Comparison of ENCODE assay signal across 9 cellular contexts in genomic region chr12:113298861-113299545, GRCh38. TPM values are rescaled to one million over a fixed set of nuclear protein-coding genes. Genes with fewer than 3 reads are reported as not detected.
DNase-seq lines count a peak whose midpoint lies in the region; ATAC-seq, FAIRE-seq and TF ChIP-seq lines count a peak whose summit lies in the region.
"Had no signal": no experiment of that assay in that cellular context is flagged by ENCODE, and none has a peak within 500 bp of the region (broad histone marks: within the 10 kb centered on the region; RNA-seq: fewer than 3 reads in every experiment).

No MANE protein-coding gene starts in this region.

- no peak for TF ChIP-seq RAD21 in K562 (CRISPR knock-in tag; conservative IDR thresholded peaks at IDR 0.05 in 1 of 2, IDR thresholded peaks at IDR 0.05 in 1 of 2)

- DNase-seq in K562 (ENCODE audit: extremely low read depth in 1 of 4, low spot score in 3 of 4) (no peak), NCI-H2081 treated with DMSO at 0.1 percent for 48 hours (lab: John Stamatoyannopoulos, UW) (no peak), iPS-NIHi7 (ENCODE audit: extremely low spot score) (no peak)
- DNase-seq in central memory CD4-positive, alpha-beta T cell, result no peak
- no peak for DNase-seq in stimulated activated naive CD4-positive, alpha-beta T cell treated with Interleukin-2 at 50 U/mL for 16 hours (lab: John Stamatoyannopoulos, UW)

- peaks cover 9% of the 10 kb centered on the region; the same call in 1 of the 2 replicates for H3K4me1 ChIP-seq in HUES48 (ENCODE audit: control insufficient read depth, insufficient read depth, low read length)
- peaks cover 30% of the 10 kb centered on the region in 2 experiments; a peak in 4 of 5 replicates for H3K4me1 ChIP-seq in K562 (replicated peaks in 1 of 2; ENCODE audit: control insufficient read depth in 2 of 2, insufficient read depth in 2 of 2, low read length in 2 of 2)
- H3K4me1 ChIP-seq in iPS-20b (ENCODE audit: insufficient read depth, low read length), result no peaks in the 10 kb centered on the region; the same call in 1 of the 2 replicates
- H3K4me1 ChIP-seq in subcutaneous abdominal adipose tissue (ENCODE audit: control insufficient read depth in 5 of 5, insufficient read depth in 5 of 5, low read length in 5 of 5), result peaks cover 7 to 51% (median 42%) of the 10 kb centered on the region in 5 donors

- peak overlapping the region; percentile 68; the same call in 1 of the 2 replicates for H3K4me2 ChIP-seq in K562 (ENCODE audit: insufficient read depth, low read length)

- no peaks in the 10 kb centered on the region for H3K27me3 ChIP-seq in HUES48 (ENCODE audit: control insufficient read depth, insufficient read depth, low read length)
- no peaks in the 10 kb centered on the region for H3K27me3 ChIP-seq in K562 (ENCODE audit: control insufficient read depth in 2 of 2, insufficient read depth in 2 of 2, low read length in 2 of 2)
- no peaks in the 10 kb centered on the region for H3K27me3 ChIP-seq in iPS-20b (ENCODE audit: insufficient read depth, low read length)
- H3K27me3 ChIP-seq in subcutaneous abdominal adipose tissue (ENCODE audit: control insufficient read depth in 5 of 5, insufficient read depth in 4 of 5, low read length in 5 of 5), result no peaks in the 10 kb centered on the region

- H3K27ac ChIP-seq in HUES48 (ENCODE audit: low read depth, low read length) (peak overlapping the region; percentile 76), K562 (ENCODE audit: extremely low read depth, low read depth, low read length) (peak overlapping the region; percentile 58; the same call in 2 of the 3 replicates), iPS-20b (ENCODE audit: low read length) (peak overlapping the region; percentile 7), subcutaneous abdominal adipose tissue (ENCODE audit: low read depth, low read length) (peak overlapping the region; percentile 47)

- BruUV-seq in K562 (replicated peaks; lab: Mats Ljungman, UMichigan), result TSS peak; percentile 41

- H2AFZ ChIP-seq in K562 (ENCODE audit: low read depth, low read length), result no peak overlapping the region

- H3K36me3 ChIP-seq in HUES48 (ENCODE audit: control insufficient read depth, insufficient read depth, low read length) (no peaks in the 10 kb centered on the region), K562 (ENCODE audit: control insufficient read depth, insufficient read depth, low read length) (peaks cover 28% of the 10 kb centered on the region; the same call in 2 of the 3 replicates), iPS-20b (ENCODE audit: insufficient read depth, low read depth, low read length) (no peaks in the 10 kb centered on the region), subcutaneous abdominal adipose tissue (ENCODE audit: control insufficient read depth in 5 of 5, insufficient read depth in 5 of 5, low read length in 5 of 5) (peaks cover 0 to 66% (median 43%) of the 10 kb centered on the region in 5 donors)

- H3K9me3 ChIP-seq in HUES48 (ENCODE audit: control insufficient read depth, insufficient read depth, low read length), result no peaks in the 10 kb centered on the region
- no peaks in the 10 kb centered on the region for H3K9me3 ChIP-seq in K562 (replicated peaks; ENCODE audit: control insufficient read depth, insufficient read depth, low read depth, low read length)
- H3K9me3 ChIP-seq in iPS-20b (ENCODE audit: insufficient read depth, low read depth, low read length), result no peaks in the 10 kb centered on the region
- no peaks in the 10 kb centered on the region for H3K9me3 ChIP-seq in subcutaneous abdominal adipose tissue (ENCODE audit: control insufficient read depth in 5 of 5, low read length in 5 of 5)

- H3K9ac ChIP-seq in HUES48 (ENCODE audit: low read depth, low read length) (no peak overlapping the region), K562 (ENCODE audit: insufficient read depth in 1 of 2, low read depth in 2 of 2, low read length in 2 of 2) (peak overlapping the region in 1 of 2 experiments; percentile 77; a peak in 3 of 4 replicates), iPS-20b (ENCODE audit: low read depth, low read length) (no peak overlapping the region), subcutaneous abdominal adipose tissue (ENCODE audit: low read length in 5 of 5) (no peak overlapping the region)

- CTCF ChIA-PET in K562 (lab: Yijun Ruan, JAX; ENCODE audit: low intra/inter-chr PET ratio), result no interaction called here

- no peak for FAIRE-seq in K562 (lab: Jason Lieb, UNC)
- FAIRE-seq: frontal cortex had no signal

- POLR2A ChIA-PET in K562 (lab: Yijun Ruan, JAX), result interaction anchor here (0.6 kb wide), 1 partner anchor 127 kb away, joined by 3 read pairs; no protein-coding TSS in a partner anchor

- intact Hi-C loops in K562 (cut with micrococcal nuclease), result no loop called here

- TF ChIP-seq CTCF in K562 (IDR thresholded peaks at IDR 0.05 in 2 of 3, conservative IDR thresholded peaks at IDR 0.05 in 1 of 3; ENCODE audit: insufficient read depth in 2 of 3, low read depth in 1 of 3, low read length in 3 of 3), result no peak

- TF ChIP-seq EP300 in K562 (IDR thresholded peaks at IDR 0.05; ENCODE audit: low read length), result no peak

- 84% methylated on average over 19 of the region's 20 CpGs for WGBS in K562 (ENCODE audit: insufficient coverage, low coverage, missing lambda C conversion rate)

- H3K4me3 ChIP-seq in HUES48 (ENCODE audit: low read depth, low read length) (no peak overlapping the region), K562 (no peak overlapping the region), iPS-20b (ENCODE audit: low read length) (no peak overlapping the region), subcutaneous abdominal adipose tissue (ENCODE audit: low read depth in 1 of 5, low read length in 5 of 5) (no peak overlapping the region)

- TF ChIP-seq POLR2A in K562 (conservative IDR thresholded peaks at IDR 0.05), result no peak

- ATAC-seq in K562, result no peak

- no peaks in the 10 kb centered on the region for H3K9me1 ChIP-seq in K562 (ENCODE audit: control insufficient read depth, insufficient read depth, low read length)

- in situ Hi-C loops in K562 (cut with MboI), result no loop called here

- no peaks in the 10 kb centered on the region for H4K20me1 ChIP-seq in K562 (replicated peaks; ENCODE audit: control insufficient read depth, insufficient read depth, low read length)

- no peaks in the 10 kb centered on the region for H3K79me2 ChIP-seq in K562 (ENCODE audit: control insufficient read depth, insufficient read depth, low read length)

TF ChIP-seq in K562, 482 proteins besides CTCF, POLR2A, EP300 and RAD21:
- TF ChIP-seq ZNF57 (CRISPR knock-in tag; IDR thresholded peaks at IDR 0.05) (no peak), SMARCC2 (IDR thresholded peaks at IDR 0.05; ENCODE audit: low read depth) (no peak), ZNF347 (CRISPR knock-in tag; IDR thresholded peaks at IDR 0.05; ENCODE audit: low read depth) (no peak), ZNF740 (CRISPR knock-in tag; IDR thresholded peaks at IDR 0.05) (no peak), ZNF740 (tag; IDR thresholded peaks at IDR 0.05) (no peak)
TF ChIP-seq in K562: peak in this region for 0.

RNA-seq across cellular contexts. Expression of gene SLC8B1, which starts 35.9 kb away (rescaled TPM):
- 58.8 and 108 TPM in 2 replicates for total RNA-seq in K562 (2011; cell fraction: chromatin; rRNA removed; ENCODE audit: low replicate concordance)
- total RNA-seq in K562 (2011; cell fraction: nucleolus; rRNA removed), result 66.5 and 71.5 TPM in 2 replicates
- total RNA-seq in K562 (2011; cell fraction: nucleoplasm; rRNA removed), result 58.5 and 61.2 TPM in 2 replicates
- total RNA-seq in K562 (2014; rRNA removed) (18.5 and 26.3 TPM in 2 replicates), K562 (2014; rRNA removed; fragmentation: Illumina TruSeq; extraction: Trizol) (12.6 and 18.1 TPM in 2 replicates), K562 (2015; rRNA removed; fragmentation: Illumina TruSeq; extraction: Trizol) (21.0 and 21.2 TPM in 2 replicates), K562 (2021) (31.8 and 34.1 TPM in 2 replicates)
- polyA plus RNA-seq in K562 (2011; rRNA removed) (18.2 and 25.0 TPM in 2 replicates), K562 (2014; fragmentation: Illumina TruSeq; extraction: Trizol) (23.0 and 24.1 TPM in 2 replicates), K562 (2014; fragmentation: Nextera tagmentation; extraction: Ambion mirVana) (under 1 TPM; 0.86 to 0.87 TPM), K562 (2014; rRNA removed) (25.2 and 26.5 TPM in 2 replicates)
- polyA plus RNA-seq in K562 (2011; cell fraction: cytosol; rRNA removed), result 35.8 and 50.0 TPM in 2 replicates
- polyA plus RNA-seq in K562 (2011; cell fraction: nucleus; rRNA removed), result 70.2 and 99.8 TPM in 2 replicates
- 20.5 and 24.5 TPM in 2 replicates for polyA plus RNA-seq in K562 (2012)
- polyA minus RNA-seq in K562 (2011; rRNA and poly(A)+ RNA removed), result 19.1 and 29.2 TPM in 2 replicates
- 18.6 and 20.4 TPM in 2 replicates for polyA minus RNA-seq in K562 (2011; cell fraction: cytosol; rRNA and poly(A)+ RNA removed)
- 27.6 and 36.0 TPM in 2 replicates for polyA minus RNA-seq in K562 (2011; cell fraction: nucleus; rRNA and poly(A)+ RNA removed)

RNA-seq across cellular contexts. Expression of gene PLBD2, which starts 59.4 kb away (rescaled TPM):
- 26.2 and 43.8 TPM in 2 replicates for total RNA-seq in K562 (2011; cell fraction: chromatin; rRNA removed; ENCODE audit: low replicate concordance)
- 42.6 and 46.5 TPM in 2 replicates for total RNA-seq in K562 (2011; cell fraction: nucleolus; rRNA removed)
- 41.1 and 61.7 TPM in 2 replicates for total RNA-seq in K562 (2011; cell fraction: nucleoplasm; rRNA removed)
- total RNA-seq in K562 (2014; rRNA removed) (7.2 and 9.1 TPM in 2 replicates), K562 (2014; rRNA removed; fragmentation: Illumina TruSeq; extraction: Trizol) (1.3 and 2.4 TPM in 2 replicates), K562 (2015; rRNA removed; fragmentation: Illumina TruSeq; extraction: Trizol) (4.1 and 4.4 TPM in 2 replicates), K562 (2021) (33.1 and 37.4 TPM in 2 replicates)
- polyA plus RNA-seq in K562 (2011; rRNA removed) (5.5 and 7.8 TPM in 2 replicates), K562 (2014; fragmentation: Illumina TruSeq; extraction: Trizol) (31.3 and 33.7 TPM in 2 replicates), K562 (2014; fragmentation: Nextera tagmentation; extraction: Ambion mirVana) (1 to 10 TPM; 5.0 to 6.0 TPM), K562 (2014; rRNA removed) (16.4 and 17.6 TPM in 2 replicates)
- 11.4 and 15.3 TPM in 2 replicates for polyA plus RNA-seq in K562 (2011; cell fraction: cytosol; rRNA removed)
- 8.5 and 11.2 TPM in 2 replicates for polyA plus RNA-seq in K562 (2011; cell fraction: nucleus; rRNA removed)
- polyA plus RNA-seq in K562 (2012), result 18.7 and 28.0 TPM in 2 replicates
- polyA minus RNA-seq in K562 (2011; rRNA and poly(A)+ RNA removed), result 7.4 and 11.0 TPM in 2 replicates
- polyA minus RNA-seq in K562 (2011; cell fraction: cytosol; rRNA and poly(A)+ RNA removed), result 21.5 and 26.5 TPM in 2 replicates
- 6.9 and 7.3 TPM in 2 replicates for polyA minus RNA-seq in K562 (2011; cell fraction: nucleus; rRNA and poly(A)+ RNA removed)

Comparison
In these comparisons a context has a peak if more than half of its experiments do, and no peak if none do; other contexts are left out.
1. H3K27ac ChIP-seq: peak in every context shown above with its lines; median percentile 76 in HUES48; 58 in K562; 47 in subcutaneous abdominal adipose tissue; 7 in iPS-20b.